1 cellular context compared by ENCODE assay signal in the genomic region with DNA sequence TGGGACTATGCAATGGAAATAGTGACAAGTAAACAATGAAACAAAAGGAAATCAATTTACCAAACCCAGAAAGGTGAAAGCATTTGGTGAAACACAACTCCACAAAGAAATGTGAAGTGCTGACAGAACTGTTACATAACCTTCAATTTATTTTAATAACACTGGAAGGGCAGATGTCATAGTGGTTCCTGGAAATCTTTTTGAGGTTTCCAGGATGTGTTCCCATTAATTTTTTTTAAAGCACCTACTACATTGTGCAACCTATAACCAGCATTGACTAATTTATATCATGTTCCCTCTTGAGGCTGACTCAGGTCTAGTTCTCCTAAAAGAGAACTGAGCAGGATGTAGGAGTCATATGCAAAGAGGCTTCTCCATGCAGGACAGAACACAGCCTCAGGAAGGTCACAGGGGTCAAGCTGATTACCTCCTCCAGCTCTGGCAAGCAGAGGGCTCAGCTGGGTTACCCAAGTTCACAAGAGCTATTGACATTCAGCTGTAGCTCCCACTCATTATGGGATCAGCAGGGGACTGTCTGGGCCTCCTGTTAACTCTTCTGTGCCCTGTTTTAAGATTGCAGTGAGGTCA.
TF ChIP-seq lines count a peak whose summit lies in the region.

No MANE protein-coding gene starts in this region.

TF ChIP-seq in HepG2, 621 proteins besides CTCF, POLR2A, EP300 and RAD21 (continued from another document and continues in another):
- TF ChIP-seq, protein P1, sequence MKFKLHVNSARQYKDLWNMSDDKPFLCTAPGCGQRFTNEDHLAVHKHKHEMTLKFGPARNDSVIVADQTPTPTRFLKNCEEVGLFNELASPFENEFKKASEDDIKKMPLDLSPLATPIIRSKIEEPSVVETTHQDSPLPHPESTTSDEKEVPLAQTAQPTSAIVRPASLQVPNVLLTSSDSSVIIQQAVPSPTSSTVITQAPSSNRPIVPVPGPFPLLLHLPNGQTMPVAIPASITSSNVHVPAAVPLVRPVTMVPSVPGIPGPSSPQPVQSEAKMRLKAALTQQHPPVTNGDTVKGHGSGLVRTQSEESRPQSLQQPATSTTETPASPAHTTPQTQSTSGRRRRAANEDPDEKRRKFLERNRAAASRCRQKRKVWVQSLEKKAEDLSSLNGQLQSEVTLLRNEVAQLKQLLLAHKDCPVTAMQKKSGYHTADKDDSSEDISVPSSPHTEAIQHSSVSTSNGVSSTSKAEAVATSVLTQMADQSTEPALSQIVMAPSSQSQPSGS (CRISPR knock-in tag; IDR thresholded peaks at IDR 0.05) = 0 out of 2 replicates have a peak, but pooled peaks have one; percentile 49
- TF ChIP-seq ISX (CRISPR knock-in tag; conservative IDR thresholded peaks at IDR 0.05) (no peak), TBX2 (CRISPR knock-in tag; IDR thresholded peaks at IDR 0.05; ENCODE audit: borderline replicate concordance) (peak; percentile 74; the same call in 1 of the 2 replicates), NR2F6 (IDR thresholded peaks at IDR 0.05) (peak; percentile 98), NR2F6 (CRISPR knock-in tag; IDR thresholded peaks at IDR 0.05) (peak; percentile 99), FOXO1 (CRISPR knock-in tag; IDR thresholded peaks at IDR 0.05) (peak; percentile 85), MAFK (conservative IDR thresholded peaks at IDR 0.05 in 1 of 2, IDR thresholded peaks at IDR 0.05 in 1 of 2; ENCODE audit: low read length in 2 of 2) (no peak), ZNF614 (CRISPR knock-in tag; IDR thresholded peaks at IDR 0.05; ENCODE audit: borderline replicate concordance) (peak; percentile 54; the same call in 1 of the 2 replicates), LCORL (IDR thresholded peaks at IDR 0.05) (no peak), LCORL (CRISPR knock-in tag; IDR thresholded peaks at IDR 0.05) (0 out of 2 replicates have a peak, but pooled peaks have one; percentile 52), RXRB (CRISPR knock-in tag; IDR thresholded peaks at IDR 0.05; ENCODE audit: borderline replicate concordance) (peak; percentile 97), ZNF430 (CRISPR knock-in tag; IDR thresholded peaks at IDR 0.05) (no peak), MXD4 (CRISPR knock-in tag; IDR thresholded peaks at IDR 0.05) (peak; percentile 31; the same call in 1 of the 2 replicates), SOX13 (IDR thresholded peaks at IDR 0.05) (no peak), SOX13 (CRISPR knock-in tag; conservative IDR thresholded peaks at IDR 0.05 in 1 of 2, IDR thresholded peaks at IDR 0.05 in 1 of 2) (peak in 1 of 2 experiments; percentile 85; a peak in 2 of 4 replicates), HNRNPH1 (optimal IDR thresholded peaks at IDR 0.05; ENCODE audit: low read depth, low read length) (no peak), ZNF891 (CRISPR knock-in tag; IDR thresholded peaks at IDR 0.05) (no peak), ZNF556 (CRISPR knock-in tag; IDR thresholded peaks at IDR 0.05; ENCODE audit: borderline replicate concordance) (no peak), SP5 (CRISPR knock-in tag; IDR thresholded peaks at IDR 0.05; ENCODE audit: borderline replicate concordance, low read depth) (0 out of 2 replicates have a peak, but pooled peaks have one; percentile 51), KDM2A (CRISPR knock-in tag; IDR thresholded peaks at IDR 0.05; ENCODE audit: borderline replicate concordance, low read depth) (peak; percentile 27; the same call in 1 of the 2 replicates)
- TF ChIP-seq, protein P2, sequence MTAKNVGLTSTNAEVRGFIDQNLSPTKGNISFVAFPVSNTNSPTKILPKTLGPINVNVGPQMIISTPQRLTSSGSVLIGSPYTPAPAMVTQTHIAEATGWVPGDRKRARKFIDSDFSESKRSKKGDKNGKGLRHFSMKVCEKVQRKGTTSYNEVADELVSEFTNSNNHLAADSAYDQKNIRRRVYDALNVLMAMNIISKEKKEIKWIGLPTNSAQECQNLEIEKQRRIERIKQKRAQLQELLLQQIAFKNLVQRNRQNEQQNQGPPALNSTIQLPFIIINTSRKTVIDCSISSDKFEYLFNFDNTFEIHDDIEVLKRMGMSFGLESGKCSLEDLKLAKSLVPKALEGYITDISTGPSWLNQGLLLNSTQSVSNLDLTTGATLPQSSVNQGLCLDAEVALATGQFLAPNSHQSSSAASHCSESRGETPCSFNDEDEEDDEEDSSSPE (CRISPR knock-in tag; IDR thresholded peaks at IDR 0.05) = 0 out of 2 replicates have a peak, but pooled peaks have one; percentile 23
- TF ChIP-seq, protein P3, sequence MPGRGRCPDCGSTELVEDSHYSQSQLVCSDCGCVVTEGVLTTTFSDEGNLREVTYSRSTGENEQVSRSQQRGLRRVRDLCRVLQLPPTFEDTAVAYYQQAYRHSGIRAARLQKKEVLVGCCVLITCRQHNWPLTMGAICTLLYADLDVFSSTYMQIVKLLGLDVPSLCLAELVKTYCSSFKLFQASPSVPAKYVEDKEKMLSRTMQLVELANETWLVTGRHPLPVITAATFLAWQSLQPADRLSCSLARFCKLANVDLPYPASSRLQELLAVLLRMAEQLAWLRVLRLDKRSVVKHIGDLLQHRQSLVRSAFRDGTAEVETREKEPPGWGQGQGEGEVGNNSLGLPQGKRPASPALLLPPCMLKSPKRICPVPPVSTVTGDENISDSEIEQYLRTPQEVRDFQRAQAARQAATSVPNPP (CRISPR knock-in tag; IDR thresholded peaks at IDR 0.05) = no peak
- TF ChIP-seq, protein P4, sequence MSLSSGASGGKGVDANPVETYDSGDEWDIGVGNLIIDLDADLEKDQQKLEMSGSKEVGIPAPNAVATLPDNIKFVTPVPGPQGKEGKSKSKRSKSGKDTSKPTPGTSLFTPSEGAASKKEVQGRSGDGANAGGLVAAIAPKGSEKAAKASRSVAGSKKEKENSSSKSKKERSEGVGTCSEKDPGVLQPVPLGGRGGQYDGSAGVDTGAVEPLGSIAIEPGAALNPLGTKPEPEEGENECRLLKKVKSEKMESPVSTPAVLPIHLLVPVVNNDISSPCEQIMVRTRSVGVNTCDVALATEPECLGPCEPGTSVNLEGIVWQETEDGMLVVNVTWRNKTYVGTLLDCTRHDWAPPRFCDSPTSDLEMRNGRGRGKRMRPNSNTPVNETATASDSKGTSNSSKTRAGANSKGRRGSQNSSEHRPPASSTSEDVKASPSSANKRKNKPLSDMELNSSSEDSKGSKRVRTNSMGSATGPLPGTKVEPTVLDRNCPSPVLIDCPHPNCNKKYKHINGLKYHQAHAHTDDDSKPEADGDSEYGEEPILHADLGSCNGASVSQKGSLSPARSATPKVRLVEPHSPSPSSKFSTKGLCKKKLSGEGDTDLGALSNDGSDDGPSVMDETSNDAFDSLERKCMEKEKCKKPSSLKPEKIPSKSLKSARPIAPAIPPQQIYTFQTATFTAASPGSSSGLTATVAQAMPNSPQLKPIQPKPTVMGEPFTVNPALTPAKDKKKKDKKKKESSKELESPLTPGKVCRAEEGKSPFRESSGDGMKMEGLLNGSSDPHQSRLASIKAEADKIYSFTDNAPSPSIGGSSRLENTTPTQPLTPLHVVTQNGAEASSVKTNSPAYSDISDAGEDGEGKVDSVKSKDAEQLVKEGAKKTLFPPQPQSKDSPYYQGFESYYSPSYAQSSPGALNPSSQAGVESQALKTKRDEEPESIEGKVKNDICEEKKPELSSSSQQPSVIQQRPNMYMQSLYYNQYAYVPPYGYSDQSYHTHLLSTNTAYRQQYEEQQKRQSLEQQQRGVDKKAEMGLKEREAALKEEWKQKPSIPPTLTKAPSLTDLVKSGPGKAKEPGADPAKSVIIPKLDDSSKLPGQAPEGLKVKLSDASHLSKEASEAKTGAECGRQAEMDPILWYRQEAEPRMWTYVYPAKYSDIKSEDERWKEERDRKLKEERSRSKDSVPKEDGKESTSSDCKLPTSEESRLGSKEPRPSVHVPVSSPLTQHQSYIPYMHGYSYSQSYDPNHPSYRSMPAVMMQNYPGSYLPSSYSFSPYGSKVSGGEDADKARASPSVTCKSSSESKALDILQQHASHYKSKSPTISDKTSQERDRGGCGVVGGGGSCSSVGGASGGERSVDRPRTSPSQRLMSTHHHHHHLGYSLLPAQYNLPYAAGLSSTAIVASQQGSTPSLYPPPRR (CRISPR knock-in tag; IDR thresholded peaks at IDR 0.05; ENCODE audit: borderline replicate concordance) = peak; percentile 69; the same call in 1 of the 2 replicates
- TF ChIP-seq, protein P5, sequence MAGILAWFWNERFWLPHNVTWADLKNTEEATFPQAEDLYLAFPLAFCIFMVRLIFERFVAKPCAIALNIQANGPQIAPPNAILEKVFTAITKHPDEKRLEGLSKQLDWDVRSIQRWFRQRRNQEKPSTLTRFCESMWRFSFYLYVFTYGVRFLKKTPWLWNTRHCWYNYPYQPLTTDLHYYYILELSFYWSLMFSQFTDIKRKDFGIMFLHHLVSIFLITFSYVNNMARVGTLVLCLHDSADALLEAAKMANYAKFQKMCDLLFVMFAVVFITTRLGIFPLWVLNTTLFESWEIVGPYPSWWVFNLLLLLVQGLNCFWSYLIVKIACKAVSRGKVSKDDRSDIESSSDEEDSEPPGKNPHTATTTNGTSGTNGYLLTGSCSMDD (CRISPR knock-in tag; IDR thresholded peaks at IDR 0.05) = no peak
- TF ChIP-seq, protein P6, sequence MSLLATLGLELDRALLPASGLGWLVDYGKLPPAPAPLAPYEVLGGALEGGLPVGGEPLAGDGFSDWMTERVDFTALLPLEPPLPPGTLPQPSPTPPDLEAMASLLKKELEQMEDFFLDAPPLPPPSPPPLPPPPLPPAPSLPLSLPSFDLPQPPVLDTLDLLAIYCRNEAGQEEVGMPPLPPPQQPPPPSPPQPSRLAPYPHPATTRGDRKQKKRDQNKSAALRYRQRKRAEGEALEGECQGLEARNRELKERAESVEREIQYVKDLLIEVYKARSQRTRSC (CRISPR knock-in tag; IDR thresholded peaks at IDR 0.05; ENCODE audit: low read depth) = no peak
- TF ChIP-seq, protein P7, sequence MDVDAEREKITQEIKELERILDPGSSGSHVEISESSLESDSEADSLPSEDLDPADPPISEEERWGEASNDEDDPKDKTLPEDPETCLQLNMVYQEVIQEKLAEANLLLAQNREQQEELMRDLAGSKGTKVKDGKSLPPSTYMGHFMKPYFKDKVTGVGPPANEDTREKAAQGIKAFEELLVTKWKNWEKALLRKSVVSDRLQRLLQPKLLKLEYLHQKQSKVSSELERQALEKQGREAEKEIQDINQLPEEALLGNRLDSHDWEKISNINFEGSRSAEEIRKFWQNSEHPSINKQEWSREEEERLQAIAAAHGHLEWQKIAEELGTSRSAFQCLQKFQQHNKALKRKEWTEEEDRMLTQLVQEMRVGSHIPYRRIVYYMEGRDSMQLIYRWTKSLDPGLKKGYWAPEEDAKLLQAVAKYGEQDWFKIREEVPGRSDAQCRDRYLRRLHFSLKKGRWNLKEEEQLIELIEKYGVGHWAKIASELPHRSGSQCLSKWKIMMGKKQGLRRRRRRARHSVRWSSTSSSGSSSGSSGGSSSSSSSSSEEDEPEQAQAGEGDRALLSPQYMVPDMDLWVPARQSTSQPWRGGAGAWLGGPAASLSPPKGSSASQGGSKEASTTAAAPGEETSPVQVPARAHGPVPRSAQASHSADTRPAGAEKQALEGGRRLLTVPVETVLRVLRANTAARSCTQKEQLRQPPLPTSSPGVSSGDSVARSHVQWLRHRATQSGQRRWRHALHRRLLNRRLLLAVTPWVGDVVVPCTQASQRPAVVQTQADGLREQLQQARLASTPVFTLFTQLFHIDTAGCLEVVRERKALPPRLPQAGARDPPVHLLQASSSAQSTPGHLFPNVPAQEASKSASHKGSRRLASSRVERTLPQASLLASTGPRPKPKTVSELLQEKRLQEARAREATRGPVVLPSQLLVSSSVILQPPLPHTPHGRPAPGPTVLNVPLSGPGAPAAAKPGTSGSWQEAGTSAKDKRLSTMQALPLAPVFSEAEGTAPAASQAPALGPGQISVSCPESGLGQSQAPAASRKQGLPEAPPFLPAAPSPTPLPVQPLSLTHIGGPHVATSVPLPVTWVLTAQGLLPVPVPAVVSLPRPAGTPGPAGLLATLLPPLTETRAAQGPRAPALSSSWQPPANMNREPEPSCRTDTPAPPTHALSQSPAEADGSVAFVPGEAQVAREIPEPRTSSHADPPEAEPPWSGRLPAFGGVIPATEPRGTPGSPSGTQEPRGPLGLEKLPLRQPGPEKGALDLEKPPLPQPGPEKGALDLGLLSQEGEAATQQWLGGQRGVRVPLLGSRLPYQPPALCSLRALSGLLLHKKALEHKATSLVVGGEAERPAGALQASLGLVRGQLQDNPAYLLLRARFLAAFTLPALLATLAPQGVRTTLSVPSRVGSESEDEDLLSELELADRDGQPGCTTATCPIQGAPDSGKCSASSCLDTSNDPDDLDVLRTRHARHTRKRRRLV (CRISPR knock-in tag; IDR thresholded peaks at IDR 0.05) = no peak; the same call in 1 of the 2 replicates
- TF ChIP-seq, protein P8, sequence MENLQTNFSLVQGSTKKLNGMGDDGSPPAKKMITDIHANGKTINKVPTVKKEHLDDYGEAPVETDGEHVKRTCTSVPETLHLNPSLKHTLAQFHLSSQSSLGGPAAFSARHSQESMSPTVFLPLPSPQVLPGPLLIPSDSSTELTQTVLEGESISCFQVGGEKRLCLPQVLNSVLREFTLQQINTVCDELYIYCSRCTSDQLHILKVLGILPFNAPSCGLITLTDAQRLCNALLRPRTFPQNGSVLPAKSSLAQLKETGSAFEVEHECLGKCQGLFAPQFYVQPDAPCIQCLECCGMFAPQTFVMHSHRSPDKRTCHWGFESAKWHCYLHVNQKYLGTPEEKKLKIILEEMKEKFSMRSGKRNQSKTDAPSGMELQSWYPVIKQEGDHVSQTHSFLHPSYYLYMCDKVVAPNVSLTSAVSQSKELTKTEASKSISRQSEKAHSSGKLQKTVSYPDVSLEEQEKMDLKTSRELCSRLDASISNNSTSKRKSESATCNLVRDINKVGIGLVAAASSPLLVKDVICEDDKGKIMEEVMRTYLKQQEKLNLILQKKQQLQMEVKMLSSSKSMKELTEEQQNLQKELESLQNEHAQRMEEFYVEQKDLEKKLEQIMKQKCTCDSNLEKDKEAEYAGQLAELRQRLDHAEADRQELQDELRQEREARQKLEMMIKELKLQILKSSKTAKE (CRISPR knock-in tag; IDR thresholded peaks at IDR 0.05; ENCODE audit: borderline replicate concordance) = peak; percentile 84
- TF ChIP-seq, protein P9, sequence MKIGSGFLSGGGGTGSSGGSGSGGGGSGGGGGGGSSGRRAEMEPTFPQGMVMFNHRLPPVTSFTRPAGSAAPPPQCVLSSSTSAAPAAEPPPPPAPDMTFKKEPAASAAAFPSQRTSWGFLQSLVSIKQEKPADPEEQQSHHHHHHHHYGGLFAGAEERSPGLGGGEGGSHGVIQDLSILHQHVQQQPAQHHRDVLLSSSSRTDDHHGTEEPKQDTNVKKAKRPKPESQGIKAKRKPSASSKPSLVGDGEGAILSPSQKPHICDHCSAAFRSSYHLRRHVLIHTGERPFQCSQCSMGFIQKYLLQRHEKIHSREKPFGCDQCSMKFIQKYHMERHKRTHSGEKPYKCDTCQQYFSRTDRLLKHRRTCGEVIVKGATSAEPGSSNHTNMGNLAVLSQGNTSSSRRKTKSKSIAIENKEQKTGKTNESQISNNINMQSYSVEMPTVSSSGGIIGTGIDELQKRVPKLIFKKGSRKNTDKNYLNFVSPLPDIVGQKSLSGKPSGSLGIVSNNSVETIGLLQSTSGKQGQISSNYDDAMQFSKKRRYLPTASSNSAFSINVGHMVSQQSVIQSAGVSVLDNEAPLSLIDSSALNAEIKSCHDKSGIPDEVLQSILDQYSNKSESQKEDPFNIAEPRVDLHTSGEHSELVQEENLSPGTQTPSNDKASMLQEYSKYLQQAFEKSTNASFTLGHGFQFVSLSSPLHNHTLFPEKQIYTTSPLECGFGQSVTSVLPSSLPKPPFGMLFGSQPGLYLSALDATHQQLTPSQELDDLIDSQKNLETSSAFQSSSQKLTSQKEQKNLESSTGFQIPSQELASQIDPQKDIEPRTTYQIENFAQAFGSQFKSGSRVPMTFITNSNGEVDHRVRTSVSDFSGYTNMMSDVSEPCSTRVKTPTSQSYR (CRISPR knock-in tag; IDR thresholded peaks at IDR 0.05; ENCODE audit: borderline replicate concordance) = peak; percentile 56; the same call in 1 of the 2 replicates
- TF ChIP-seq, protein P10, sequence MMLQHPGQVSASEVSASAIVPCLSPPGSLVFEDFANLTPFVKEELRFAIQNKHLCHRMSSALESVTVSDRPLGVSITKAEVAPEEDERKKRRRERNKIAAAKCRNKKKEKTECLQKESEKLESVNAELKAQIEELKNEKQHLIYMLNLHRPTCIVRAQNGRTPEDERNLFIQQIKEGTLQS (CRISPR knock-in tag; IDR thresholded peaks at IDR 0.05) = peak; percentile 56; the same call in 1 of the 2 replicates
